In the genomic region with DNA sequence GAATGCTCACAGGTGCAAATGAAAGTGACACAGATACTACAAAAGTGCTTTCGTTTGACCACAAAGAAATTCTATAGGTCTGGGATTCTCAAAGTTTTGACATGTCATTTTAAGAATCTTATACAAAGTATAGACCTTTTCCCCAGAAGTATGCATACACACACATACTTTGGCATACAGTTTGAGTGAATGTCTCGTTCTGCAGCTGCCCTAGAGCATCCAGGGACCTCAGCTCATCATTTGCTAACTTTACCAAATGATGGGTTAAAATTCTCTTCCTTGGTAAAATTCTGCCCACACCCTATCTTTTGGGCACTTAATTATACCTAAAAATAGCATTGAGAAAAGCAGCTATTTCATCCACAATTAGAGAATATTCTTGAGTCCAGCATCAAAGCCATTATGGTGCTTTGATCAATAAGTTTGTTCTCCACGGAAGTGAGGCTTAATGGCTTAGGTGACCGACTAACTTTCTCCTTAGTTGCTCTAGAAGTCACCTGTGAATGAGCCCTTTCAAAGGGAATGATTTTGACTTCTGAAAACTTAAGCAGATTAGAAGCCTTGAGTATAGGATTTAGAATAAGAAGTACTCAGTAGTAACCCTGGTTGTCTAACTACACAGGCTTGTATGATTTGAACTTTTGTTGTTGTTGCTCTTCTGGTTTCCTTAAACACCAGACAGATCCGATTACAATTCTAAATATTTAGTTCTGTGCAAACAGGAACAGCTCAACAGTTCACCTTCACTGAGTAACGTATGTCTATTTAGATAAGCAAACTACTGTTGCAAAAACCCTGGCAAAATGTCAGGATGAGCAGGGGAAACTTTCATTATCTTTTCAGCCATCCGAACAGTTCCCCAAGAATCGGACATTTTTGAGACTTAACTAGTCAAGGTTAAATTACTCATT, we compare ENCODE assay signal across 1 cellular context.
TF ChIP-seq lines count a peak whose summit lies in the region.

No MANE protein-coding gene starts in this region.

TF ChIP-seq in HepG2, 621 proteins besides CTCF, POLR2A, EP300 and RAD21 (continued from another document and continues in another):
- TF ChIP-seq, protein P1, sequence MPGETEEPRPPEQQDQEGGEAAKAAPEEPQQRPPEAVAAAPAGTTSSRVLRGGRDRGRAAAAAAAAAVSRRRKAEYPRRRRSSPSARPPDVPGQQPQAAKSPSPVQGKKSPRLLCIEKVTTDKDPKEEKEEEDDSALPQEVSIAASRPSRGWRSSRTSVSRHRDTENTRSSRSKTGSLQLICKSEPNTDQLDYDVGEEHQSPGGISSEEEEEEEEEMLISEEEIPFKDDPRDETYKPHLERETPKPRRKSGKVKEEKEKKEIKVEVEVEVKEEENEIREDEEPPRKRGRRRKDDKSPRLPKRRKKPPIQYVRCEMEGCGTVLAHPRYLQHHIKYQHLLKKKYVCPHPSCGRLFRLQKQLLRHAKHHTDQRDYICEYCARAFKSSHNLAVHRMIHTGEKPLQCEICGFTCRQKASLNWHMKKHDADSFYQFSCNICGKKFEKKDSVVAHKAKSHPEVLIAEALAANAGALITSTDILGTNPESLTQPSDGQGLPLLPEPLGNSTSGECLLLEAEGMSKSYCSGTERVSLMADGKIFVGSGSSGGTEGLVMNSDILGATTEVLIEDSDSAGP (CRISPR knock-in tag; IDR thresholded peaks at IDR 0.05; ENCODE audit: borderline replicate concordance) = no peak
- TF ChIP-seq ISL2 (CRISPR knock-in tag; IDR thresholded peaks at IDR 0.05) = peak; percentile 78; the same call in 1 of the 2 replicates
- TF ChIP-seq ASH2L (IDR thresholded peaks at IDR 0.05; ENCODE audit: insufficient read length, low read depth, low read length) = peak; percentile 84
- TF ChIP-seq ZBTB7B (CRISPR knock-in tag; IDR thresholded peaks at IDR 0.05) = no peak
- TF ChIP-seq PPARG (CRISPR knock-in tag; conservative IDR thresholded peaks at IDR 0.05) = peak; percentile 68
- TF ChIP-seq, protein P2, sequence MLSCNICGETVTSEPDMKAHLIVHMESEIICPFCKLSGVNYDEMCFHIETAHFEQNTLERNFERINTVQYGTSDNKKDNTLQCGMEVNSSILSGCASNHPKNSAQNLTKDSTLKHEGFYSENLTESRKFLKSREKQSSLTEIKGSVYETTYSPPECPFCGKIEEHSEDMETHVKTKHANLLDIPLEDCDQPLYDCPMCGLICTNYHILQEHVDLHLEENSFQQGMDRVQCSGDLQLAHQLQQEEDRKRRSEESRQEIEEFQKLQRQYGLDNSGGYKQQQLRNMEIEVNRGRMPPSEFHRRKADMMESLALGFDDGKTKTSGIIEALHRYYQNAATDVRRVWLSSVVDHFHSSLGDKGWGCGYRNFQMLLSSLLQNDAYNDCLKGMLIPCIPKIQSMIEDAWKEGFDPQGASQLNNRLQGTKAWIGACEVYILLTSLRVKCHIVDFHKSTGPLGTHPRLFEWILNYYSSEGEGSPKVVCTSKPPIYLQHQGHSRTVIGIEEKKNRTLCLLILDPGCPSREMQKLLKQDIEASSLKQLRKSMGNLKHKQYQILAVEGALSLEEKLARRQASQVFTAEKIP (CRISPR knock-in tag; IDR thresholded peaks at IDR 0.05; ENCODE audit: borderline replicate concordance) = no peak
- 0 out of 2 replicates have a peak, but pooled peaks have one; percentile 45 for TF ChIP-seq GATA4 (IDR thresholded peaks at IDR 0.05; ENCODE audit: borderline replicate concordance, low read depth)
- no peak for TF ChIP-seq ZNF558 (CRISPR knock-in tag; IDR thresholded peaks at IDR 0.05; ENCODE audit: borderline replicate concordance)
- peak; percentile 50; the same call in 1 of the 2 replicates for TF ChIP-seq MIER2 (CRISPR knock-in tag; IDR thresholded peaks at IDR 0.05)
- TF ChIP-seq PRDM4 (CRISPR knock-in tag; IDR thresholded peaks at IDR 0.05; ENCODE audit: borderline replicate concordance) = no peak
- 0 out of 2 replicates have a peak, but pooled peaks have one; percentile 42 for TF ChIP-seq POGK (CRISPR knock-in tag; conservative IDR thresholded peaks at IDR 0.05)
- 0 out of 2 replicates have a peak, but pooled peaks have one; percentile 25 for TF ChIP-seq KDM5A (IDR thresholded peaks at IDR 0.05; ENCODE audit: borderline replicate concordance, low read length)
- no peak for TF ChIP-seq ATF6 (CRISPR knock-in tag; conservative IDR thresholded peaks at IDR 0.05)
- TF ChIP-seq NCOA2 (CRISPR knock-in tag; IDR thresholded peaks at IDR 0.05) = peak; percentile 89
- no peak for TF ChIP-seq STAG1 (CRISPR knock-in tag; IDR thresholded peaks at IDR 0.05)
- TF ChIP-seq GTF2F1 (IDR thresholded peaks at IDR 0.05; ENCODE audit: low read length) = no peak
- no peak for TF ChIP-seq ZNF225 (CRISPR knock-in tag; IDR thresholded peaks at IDR 0.05)
- no peak for TF ChIP-seq ZNF432 (CRISPR knock-in tag; IDR thresholded peaks at IDR 0.05; ENCODE audit: borderline replicate concordance)
- peak; percentile 81 for TF ChIP-seq ZGPAT (CRISPR knock-in tag; IDR thresholded peaks at IDR 0.05)
- no peak for TF ChIP-seq NFE2L2 (IDR thresholded peaks at IDR 0.05; ENCODE audit: low read length)
- TF ChIP-seq, protein P3, sequence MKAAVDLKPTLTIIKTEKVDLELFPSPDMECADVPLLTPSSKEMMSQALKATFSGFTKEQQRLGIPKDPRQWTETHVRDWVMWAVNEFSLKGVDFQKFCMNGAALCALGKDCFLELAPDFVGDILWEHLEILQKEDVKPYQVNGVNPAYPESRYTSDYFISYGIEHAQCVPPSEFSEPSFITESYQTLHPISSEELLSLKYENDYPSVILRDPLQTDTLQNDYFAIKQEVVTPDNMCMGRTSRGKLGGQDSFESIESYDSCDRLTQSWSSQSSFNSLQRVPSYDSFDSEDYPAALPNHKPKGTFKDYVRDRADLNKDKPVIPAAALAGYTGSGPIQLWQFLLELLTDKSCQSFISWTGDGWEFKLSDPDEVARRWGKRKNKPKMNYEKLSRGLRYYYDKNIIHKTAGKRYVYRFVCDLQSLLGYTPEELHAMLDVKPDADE (CRISPR knock-in tag; IDR thresholded peaks at IDR 0.05) = no peak
- no peak for TF ChIP-seq DR1 (CRISPR knock-in tag; IDR thresholded peaks at IDR 0.05)
- peak; percentile 34; the same call in 1 of the 2 replicates for TF ChIP-seq ZBTB39 (CRISPR knock-in tag; IDR thresholded peaks at IDR 0.05)
- TF ChIP-seq ZNF574 (CRISPR knock-in tag; IDR thresholded peaks at IDR 0.05) = 0 out of 2 replicates have a peak, but pooled peaks have one; percentile 17
- TF ChIP-seq, protein P4, sequence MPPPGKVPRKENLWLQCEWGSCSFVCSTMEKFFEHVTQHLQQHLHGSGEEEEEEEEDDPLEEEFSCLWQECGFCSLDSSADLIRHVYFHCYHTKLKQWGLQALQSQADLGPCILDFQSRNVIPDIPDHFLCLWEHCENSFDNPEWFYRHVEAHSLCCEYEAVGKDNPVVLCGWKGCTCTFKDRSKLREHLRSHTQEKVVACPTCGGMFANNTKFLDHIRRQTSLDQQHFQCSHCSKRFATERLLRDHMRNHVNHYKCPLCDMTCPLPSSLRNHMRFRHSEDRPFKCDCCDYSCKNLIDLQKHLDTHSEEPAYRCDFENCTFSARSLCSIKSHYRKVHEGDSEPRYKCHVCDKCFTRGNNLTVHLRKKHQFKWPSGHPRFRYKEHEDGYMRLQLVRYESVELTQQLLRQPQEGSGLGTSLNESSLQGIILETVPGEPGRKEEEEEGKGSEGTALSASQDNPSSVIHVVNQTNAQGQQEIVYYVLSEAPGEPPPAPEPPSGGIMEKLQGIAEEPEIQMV (CRISPR knock-in tag; IDR thresholded peaks at IDR 0.05; ENCODE audit: low read depth) = no peak
- no peak for TF ChIP-seq GRHL1 (CRISPR knock-in tag; conservative IDR thresholded peaks at IDR 0.05)
